23 cellular contexts compared by ENCODE assay signal in the genomic region with DNA sequence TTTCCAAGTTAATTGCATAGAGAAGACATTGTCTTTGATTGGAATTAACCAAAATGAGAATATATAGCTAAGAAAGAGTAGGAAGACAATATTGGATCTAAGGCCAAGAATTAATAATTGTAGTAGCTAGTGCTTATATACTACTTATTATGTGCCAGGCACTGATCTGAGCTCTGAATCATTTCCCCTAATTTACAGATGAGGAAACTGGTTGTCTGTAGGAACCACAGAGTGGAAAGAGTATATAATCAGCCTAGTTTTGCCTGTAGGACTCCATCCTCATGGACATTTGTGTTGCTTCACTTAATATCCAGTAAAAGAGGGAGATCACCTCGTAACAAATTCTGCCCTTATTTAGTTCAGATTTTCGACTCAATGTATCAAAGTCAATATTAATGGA.
DNase-seq lines count a peak whose midpoint lies in the region; ATAC-seq lines count a peak whose summit lies in the region.
"Had no signal": no experiment of that assay in that cellular context is flagged by ENCODE, and none has a peak within 500 bp of the region (broad histone marks: within the 10 kb centered on the region; RNA-seq: fewer than 3 reads in every experiment).

No MANE protein-coding gene starts in this region.

- H3K27me3 Mint-ChIP-seq in activated naive CD4-positive, alpha-beta T cell treated with anti-CD3 and anti-CD28 coated beads, Interleukin-2, amount 50 U/mL, for 24 hours = no peaks in the 10 kb centered on the region
- H3K27me3 Mint-ChIP-seq in activated naive CD4-positive, alpha-beta T cell treated with anti-CD3 and anti-CD28 coated beads, Interleukin-2, amount 10 ng/mL, durations not matched to agents 7 days and 5 days = no peaks in the 10 kb centered on the region
- H3K27me3 Mint-ChIP-seq in IgD-negative memory B cell = no peaks in the 10 kb centered on the region
- H3K27me3 Mint-ChIP-seq in activated naive CD8-positive, alpha-beta T cell = no peaks in the 10 kb centered on the region
- no peaks in the 10 kb centered on the region for H3K27me3 Mint-ChIP-seq in stimulated activated naive B cell treated with anti-CD40 and anti-IgM and Interleukin-4, amounts not matched to agents 10 μg/mL and 1 μg/mL and 100 μg/mL, for 72 hours

- peaks cover 20% of the 10 kb centered on the region for H3K36me3 Mint-ChIP-seq in activated naive CD4-positive, alpha-beta T cell treated with anti-CD3 and anti-CD28 coated beads, Interleukin-2, amount 50 U/mL, for 24 hours
- peaks cover 65% of the 10 kb centered on the region for H3K36me3 Mint-ChIP-seq in activated naive CD4-positive, alpha-beta T cell treated with anti-CD3 and anti-CD28 coated beads, Interleukin-2, amount 10 ng/mL, durations not matched to agents 7 days and 5 days
- H3K36me3 Mint-ChIP-seq in IgD-negative memory B cell = peaks cover 23% of the 10 kb centered on the region
- H3K36me3 Mint-ChIP-seq in activated naive CD8-positive, alpha-beta T cell = peaks cover 19% of the 10 kb centered on the region
- peaks cover 69 to 82% of the 10 kb centered on the region in 2 donors for H3K36me3 Mint-ChIP-seq in stimulated activated naive B cell treated with anti-CD40 and anti-IgM and Interleukin-4, amounts not matched to agents 10 μg/mL and 1 μg/mL and 100 μg/mL, for 72 hours

- H3K27ac Mint-ChIP-seq in activated naive CD4-positive, alpha-beta T cell treated with anti-CD3 and anti-CD28 coated beads, Interleukin-2, amount 50 U/mL, for 24 hours = peak overlapping the region; percentile 97
- no peak overlapping the region for H3K27ac Mint-ChIP-seq in activated naive CD4-positive, alpha-beta T cell treated with anti-CD3 and anti-CD28 coated beads, Interleukin-2, amount 10 ng/mL, durations not matched to agents 7 days and 5 days
- peak overlapping the region in 2 of 3 donors; percentile 73 to 91 for H3K27ac Mint-ChIP-seq in IgD-negative memory B cell
- H3K27ac Mint-ChIP-seq in activated naive CD8-positive, alpha-beta T cell = peak overlapping the region; percentile 77
- H3K27ac Mint-ChIP-seq in stimulated activated naive B cell treated with anti-CD40 and anti-IgM and Interleukin-4, amounts not matched to agents 10 μg/mL and 1 μg/mL and 100 μg/mL, for 72 hours = peak overlapping the region; percentile 86
- H3K27ac Mint-ChIP-seq: H9, neural progenitor cell had no signal

- H3K4me1 Mint-ChIP-seq in activated naive CD4-positive, alpha-beta T cell treated with anti-CD3 and anti-CD28 coated beads, Interleukin-2, amount 50 U/mL, for 24 hours = peaks cover 86% of the 10 kb centered on the region
- H3K4me1 Mint-ChIP-seq in activated naive CD4-positive, alpha-beta T cell treated with anti-CD3 and anti-CD28 coated beads, Interleukin-2, amount 10 ng/mL, durations not matched to agents 7 days and 5 days = peaks cover 74% of the 10 kb centered on the region
- peaks cover 49 to 65% (median 61%) of the 10 kb centered on the region in 3 donors for H3K4me1 Mint-ChIP-seq in IgD-negative memory B cell
- peaks cover 39% of the 10 kb centered on the region for H3K4me1 Mint-ChIP-seq in activated naive CD8-positive, alpha-beta T cell (ENCODE audit: low read depth)
- peaks cover 47 to 87% of the 10 kb centered on the region in 2 donors for H3K4me1 Mint-ChIP-seq in stimulated activated naive B cell treated with anti-CD40 and anti-IgM and Interleukin-4, amounts not matched to agents 10 μg/mL and 1 μg/mL and 100 μg/mL, for 72 hours
- H3K4me1 Mint-ChIP-seq: H9, neural progenitor cell had no signal

- ATAC-seq in stimulated activated naive B cell treated with anti-CD40 and anti-IgM and Interleukin-4, amounts not matched to agents 10 μg/mL and 1 μg/mL and 100 μg/mL, for 72 hours (replicated peaks) = peak in 1 of 2 donors; percentile 58
- no peak for ATAC-seq in HG02623 (IDR thresholded peaks at IDR 0.05; ENCODE audit: unreplicated experiment)
- ATAC-seq: heart right ventricle, psoas muscle had no signal

- CTCF ChIA-PET in activated naive CD4-positive, alpha-beta T cell treated with anti-CD3 and anti-CD28 coated beads, Interleukin-2, amount 10 ng/mL, durations not matched to agents 7 days and 5 days (lab: Charles Lee) = interaction anchor here (0.8 to 0.9 kb wide), 2 partner anchors 40 to 126 kb away, joined by 3 read pairs; no protein-coding TSS in a partner anchor

- H3K4me3 Mint-ChIP-seq in activated naive CD4-positive, alpha-beta T cell treated with anti-CD3 and anti-CD28 coated beads, Interleukin-2, amount 50 U/mL, for 24 hours = peak overlapping the region; percentile 62
- no peak overlapping the region for H3K4me3 Mint-ChIP-seq in activated naive CD4-positive, alpha-beta T cell treated with anti-CD3 and anti-CD28 coated beads, Interleukin-2, amount 10 ng/mL, durations not matched to agents 7 days and 5 days
- peak overlapping the region in 3 of 4 donors; percentile 17 to 76 (median 17) for H3K4me3 Mint-ChIP-seq in IgD-negative memory B cell
- H3K4me3 Mint-ChIP-seq in activated naive CD8-positive, alpha-beta T cell = no peak overlapping the region
- H3K4me3 Mint-ChIP-seq in stimulated activated naive B cell treated with anti-CD40 and anti-IgM and Interleukin-4, amounts not matched to agents 10 μg/mL and 1 μg/mL and 100 μg/mL, for 72 hours = peak overlapping the region; percentile 5 to 16
- H3K4me3 Mint-ChIP-seq: H9, neural progenitor cell had no signal

- no peaks in the 10 kb centered on the region for H3K9me3 Mint-ChIP-seq in activated naive CD4-positive, alpha-beta T cell treated with anti-CD3 and anti-CD28 coated beads, Interleukin-2, amount 50 U/mL, for 24 hours
- no peaks in the 10 kb centered on the region for H3K9me3 Mint-ChIP-seq in activated naive CD4-positive, alpha-beta T cell treated with anti-CD3 and anti-CD28 coated beads, Interleukin-2, amount 10 ng/mL, durations not matched to agents 7 days and 5 days
- no peaks in the 10 kb centered on the region for H3K9me3 Mint-ChIP-seq in IgD-negative memory B cell
- no peaks in the 10 kb centered on the region for H3K9me3 Mint-ChIP-seq in activated naive CD8-positive, alpha-beta T cell (ENCODE audit: low read depth)
- peaks cover 0 to 3% of the 10 kb centered on the region in 2 donors for H3K9me3 Mint-ChIP-seq in stimulated activated naive B cell treated with anti-CD40 and anti-IgM and Interleukin-4, amounts not matched to agents 10 μg/mL and 1 μg/mL and 100 μg/mL, for 72 hours
- H3K9me3 Mint-ChIP-seq: H9, neural progenitor cell had no signal

- no peak for DNase-seq in activated naive CD4-positive, alpha-beta T cell treated with anti-CD3 and anti-CD28 coated beads, Interleukin-2, amount 10 ng/mL, durations not matched to agents 7 days and 5 days
- DNase-seq in stimulated activated naive B cell treated with anti-CD40 and anti-IgM and Interleukin-4, amounts not matched to agents 10 μg/mL and 1 μg/mL and 100 μg/mL, for 72 hours = no peak
- no peak for DNase-seq in DMS114 treated with DMSO at 0.1 percent for 48 hours (lab: John Stamatoyannopoulos, UW; ENCODE audit: unreplicated experiment)
- DNase-seq in activated CD8-positive, alpha-beta memory T cell treated with anti-CD3 and anti-CD28 coated beads, Interleukin-2, amount 50 U/mL, for 48 hours = no peak
- DNase-seq: activated CD4-positive, alpha-beta T cell treated with anti-CD3 and anti-CD28 coated beads for 4 hours; adrenal gland; AML-193; Calu3; EL; H9; heart right ventricle; KBM-7; left ventricle myocardium inferior; NCI-H1048; NCI-H1930; NCI-H2227 treated with DMSO at 0.1 percent for 48 hours; psoas muscle; stimulated activated CD4-positive, alpha-beta T cell treated with anti-CD3 and anti-CD28 coated beads, Interleukin-2, amount 100 ng/mL, for 48 hours had no signal

Comparison
In these comparisons a context has a peak if more than half of its experiments do, and no peak if none do; other contexts are left out.
1. H3K4me3 Mint-ChIP-seq: peak in activated naive CD4-positive, alpha-beta T cell treated with anti-CD3 and anti-CD28 coated beads, Interleukin-2, amount 50 U/mL, for 24 hours (single experiment), IgD-negative memory B cell (3 of 4) and stimulated activated naive B cell treated with anti-CD40 and anti-IgM and Interleukin-4, amounts not matched to agents 10 μg/mL and 1 μg/mL and 100 μg/mL, for 72 hours (2 of 2); none in activated naive CD4-positive, alpha-beta T cell treated with anti-CD3 and anti-CD28 coated beads, Interleukin-2, amount 10 ng/mL, durations not matched to agents 7 days and 5 days (single experiment) and activated naive CD8-positive, alpha-beta T cell (single experiment).